Comparison of ENCODE assay signal across 8 cellular contexts in the genomic region with DNA sequence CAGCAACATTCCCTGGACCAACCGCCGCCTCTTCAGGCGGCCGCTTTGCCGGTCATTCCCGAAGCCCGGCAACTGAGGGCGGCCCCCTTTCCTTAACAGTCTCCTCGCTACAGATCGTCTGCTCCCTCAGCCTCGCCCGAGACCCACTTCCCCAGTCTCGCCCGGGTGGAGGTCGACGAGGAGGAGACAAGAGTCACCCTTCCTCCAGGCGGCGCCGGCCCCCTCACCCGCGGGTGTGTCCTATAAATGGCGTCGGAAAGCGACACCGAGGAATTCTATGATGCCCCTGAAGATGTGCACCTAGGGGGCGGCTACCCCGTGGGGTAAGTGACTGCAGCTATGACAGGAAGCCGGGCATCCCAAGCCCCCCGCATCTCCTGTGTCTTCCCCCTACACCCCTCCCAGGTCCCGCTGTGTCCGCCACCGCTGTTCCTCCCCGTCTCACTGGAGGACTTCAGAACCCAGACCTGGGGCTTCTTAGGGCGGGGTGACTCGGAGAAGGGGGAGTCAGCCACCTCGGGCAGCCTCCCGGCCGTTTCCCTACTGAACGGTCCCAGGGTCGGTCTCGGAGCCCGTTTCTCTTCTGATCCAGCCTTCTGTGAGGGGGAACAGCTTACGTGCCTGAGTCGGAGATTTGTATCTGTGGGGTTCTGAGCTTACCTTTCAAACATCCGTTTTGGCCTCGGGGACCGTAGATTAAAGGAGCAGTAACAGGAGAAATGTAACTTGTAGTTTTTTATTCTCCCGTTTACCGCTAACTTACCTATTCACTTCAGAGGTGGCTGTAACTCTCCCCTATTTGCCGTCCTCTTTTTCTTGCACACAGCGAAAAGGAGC. TPM values are rescaled to one million over a fixed set of nuclear protein-coding genes. Genes with fewer than 3 reads are reported as not detected.
DNase-seq lines count a peak whose midpoint lies in the region; ATAC-seq and TF ChIP-seq lines count a peak whose summit lies in the region.

No MANE protein-coding gene starts in this region.

- no peak for TF ChIP-seq POLR2A in adrenal gland (IDR thresholded peaks at IDR 0.05)

- H3K9me3 ChIP-seq in SU-DHL-6 (ENCODE audit: insufficient read depth, low read length), result no peaks in the 10 kb centered on the region
- H3K9me3 ChIP-seq in adrenal gland (replicated peaks in 1 of 3), result no peaks in the 10 kb centered on the region
- no peaks in the 10 kb centered on the region for H3K9me3 ChIP-seq in skeletal muscle tissue (ENCODE audit: control insufficient read depth in 3 of 3, low read length in 3 of 3)

- intact Hi-C loops in adrenal gland (cut with DNase I), result no loop called here

- peaks cover 23% of the 10 kb centered on the region for H3K79me2 ChIP-seq in SU-DHL-6 (ENCODE audit: insufficient read depth, low read length)

- H3K4me1 ChIP-seq in adrenal gland (replicated peaks in 1 of 2) (peaks cover 0 to 29% of the 10 kb centered on the region in 2 donors), skeletal muscle tissue (ENCODE audit: control insufficient read depth in 3 of 3, insufficient read depth in 3 of 3, low read length in 3 of 3) (peaks cover 6 to 12% (median 7%) of the 10 kb centered on the region in 3 donors)

- no peaks in the 10 kb centered on the region for H4K20me1 ChIP-seq in SU-DHL-6 (ENCODE audit: low read depth, low read length)

- peak overlapping the region; percentile 93 for H2AFZ ChIP-seq in SU-DHL-6 (ENCODE audit: low read depth, low read length, severe bottlenecking)

- H3K9me2 ChIP-seq in SU-DHL-6 (replicated peaks; ENCODE audit: insufficient read depth, low read length), result no peaks in the 10 kb centered on the region

- ATAC-seq in GM19452 (IDR thresholded peaks at IDR 0.05; ENCODE audit: unreplicated experiment), result peak; percentile 25

- H3K36me3 ChIP-seq in SU-DHL-6 (ENCODE audit: low read length), result no peaks in the 10 kb centered on the region
- no peaks in the 10 kb centered on the region for H3K36me3 ChIP-seq in adrenal gland (replicated peaks in 1 of 2)
- no peaks in the 10 kb centered on the region for H3K36me3 ChIP-seq in skeletal muscle tissue (ENCODE audit: control insufficient read depth in 3 of 3, insufficient read depth in 3 of 3, low read length in 3 of 3)

- peak overlapping the region; percentile 48 for H3K27ac ChIP-seq in SU-DHL-6 (ENCODE audit: low read depth, low read length)
- peak overlapping the region; percentile 79 to 94 (median 90) for H3K27ac ChIP-seq in adrenal gland
- peak overlapping the region; percentile 88 for H3K27ac ChIP-seq in skeletal muscle tissue (ENCODE audit: low read depth, low read length)

- peak overlapping the region; percentile 81 for H3K4me2 ChIP-seq in SU-DHL-6 (ENCODE audit: low read depth, low read length, poor library complexity, severe bottlenecking)

- peak overlapping the region; percentile 90 for H3K9ac ChIP-seq in SU-DHL-6 (ENCODE audit: low read length)
- H3K9ac ChIP-seq in skeletal muscle tissue (ENCODE audit: low read depth in 1 of 3, low read length in 3 of 3), result peak overlapping the region; percentile 75 to 89 (median 87)

- H3K27me3 ChIP-seq in SU-DHL-6 (ENCODE audit: low read length), result no peaks in the 10 kb centered on the region
- H3K27me3 ChIP-seq in adrenal gland, result no peaks in the 10 kb centered on the region
- H3K27me3 ChIP-seq in skeletal muscle tissue (ENCODE audit: control insufficient read depth in 3 of 3, insufficient read depth in 3 of 3, low read length in 3 of 3), result no peaks in the 10 kb centered on the region

- no peaks in the 10 kb centered on the region for H3F3A ChIP-seq in SU-DHL-6 (ENCODE audit: insufficient read depth)

- 0 to 34% (median 15%) methylated on average over 6 to 51 of the region's 51 CpGs for WGBS in adrenal gland, 4 donors

- DNase-seq in C1 segment of cervical spinal cord (lab: John Stamatoyannopoulos, UW) (peak in 11 of 14 donors; percentile 18 to 61 (median 46)), HK-2 (ENCODE audit: unreplicated experiment) (peak; percentile 32), adrenal gland (peak; percentile 36 to 64 (median 44)), hippocampal formation (lab: John Stamatoyannopoulos, UW) (peak; percentile 24 to 32), A172 (ENCODE audit: low spot score) (no peak)

- peak overlapping the region; percentile 92 for H3K4me3 ChIP-seq in SU-DHL-6 (ENCODE audit: insufficient read depth, low read length, poor library complexity, severe bottlenecking)
- peak overlapping the region; percentile 42 to 64 (median 57) for H3K4me3 ChIP-seq in adrenal gland
- peak overlapping the region; percentile 72 to 85 (median 78) for H3K4me3 ChIP-seq in skeletal muscle tissue (ENCODE audit: low read length in 3 of 3)

- TF ChIP-seq CTCF in SU-DHL-6 (IDR thresholded peaks at IDR 0.05; ENCODE audit: insufficient read depth, low read length, poor library complexity, severe bottlenecking), result no peak
- no peak for TF ChIP-seq CTCF in adrenal gland (IDR thresholded peaks at IDR 0.05)

RNA-seq across cellular contexts. Expression of gene WDR44, which starts 0.6 kb away (rescaled TPM):
- total RNA-seq in adrenal gland, result 10 to 100 TPM in 7 of 8 donors, 1 to 10 TPM in 1; 10.0 to 25.9 (median 14.0) TPM
- 10 to 100 TPM in 1 of 3 donors, 1 to 10 TPM in 2; 2.2 to 16.9 (median 3.5) TPM for polyA plus RNA-seq in adrenal gland
- 50.1 TPM for total RNA-seq in skeletal muscle tissue
- total RNA-seq in A172 (2014; rRNA removed; shearing (Covaris generic)), result 5.5 and 6.2 TPM in 2 replicates
